In the genomic region with DNA sequence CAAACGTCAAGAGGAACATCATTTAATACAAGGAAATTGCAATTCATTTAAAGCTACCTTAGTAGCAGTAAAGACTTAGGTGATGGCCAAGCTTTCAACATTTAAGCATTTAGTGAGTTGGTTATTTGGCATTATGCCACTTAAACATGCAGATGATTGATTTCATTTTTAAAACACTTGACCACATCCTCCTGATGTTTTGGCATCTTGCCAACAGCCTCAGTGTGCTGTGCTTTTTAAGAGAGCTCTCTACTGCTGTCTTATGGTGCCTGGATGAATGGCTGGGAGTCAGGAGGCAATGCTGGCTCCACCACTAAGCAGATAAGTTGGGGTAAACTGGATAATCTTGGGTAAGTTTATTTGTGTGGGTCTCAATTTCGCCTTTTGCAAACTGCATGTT, we compare ENCODE assay signal across 1 cellular context.
A peak's percentile ranks its signal among the peaks of the same experiment; 100 is the strongest.
TF ChIP-seq lines count a peak whose summit lies in the region.

No MANE protein-coding gene starts in this region.

TF ChIP-seq in SK-N-SH, 30 proteins besides CTCF, POLR2A, EP300 and RAD21 (continued from another document):
- no peak for TF ChIP-seq RXRA (IDR thresholded peaks at IDR 0.05; ENCODE audit: borderline replicate concordance, low read depth)
- TF ChIP-seq FOSL2 (IDR thresholded peaks at IDR 0.05; ENCODE audit: borderline replicate concordance, low read depth): no peak
- TF ChIP-seq GABPA (IDR thresholded peaks at IDR 0.05; ENCODE audit: low read depth): no peak
- TF ChIP-seq, protein P1, sequence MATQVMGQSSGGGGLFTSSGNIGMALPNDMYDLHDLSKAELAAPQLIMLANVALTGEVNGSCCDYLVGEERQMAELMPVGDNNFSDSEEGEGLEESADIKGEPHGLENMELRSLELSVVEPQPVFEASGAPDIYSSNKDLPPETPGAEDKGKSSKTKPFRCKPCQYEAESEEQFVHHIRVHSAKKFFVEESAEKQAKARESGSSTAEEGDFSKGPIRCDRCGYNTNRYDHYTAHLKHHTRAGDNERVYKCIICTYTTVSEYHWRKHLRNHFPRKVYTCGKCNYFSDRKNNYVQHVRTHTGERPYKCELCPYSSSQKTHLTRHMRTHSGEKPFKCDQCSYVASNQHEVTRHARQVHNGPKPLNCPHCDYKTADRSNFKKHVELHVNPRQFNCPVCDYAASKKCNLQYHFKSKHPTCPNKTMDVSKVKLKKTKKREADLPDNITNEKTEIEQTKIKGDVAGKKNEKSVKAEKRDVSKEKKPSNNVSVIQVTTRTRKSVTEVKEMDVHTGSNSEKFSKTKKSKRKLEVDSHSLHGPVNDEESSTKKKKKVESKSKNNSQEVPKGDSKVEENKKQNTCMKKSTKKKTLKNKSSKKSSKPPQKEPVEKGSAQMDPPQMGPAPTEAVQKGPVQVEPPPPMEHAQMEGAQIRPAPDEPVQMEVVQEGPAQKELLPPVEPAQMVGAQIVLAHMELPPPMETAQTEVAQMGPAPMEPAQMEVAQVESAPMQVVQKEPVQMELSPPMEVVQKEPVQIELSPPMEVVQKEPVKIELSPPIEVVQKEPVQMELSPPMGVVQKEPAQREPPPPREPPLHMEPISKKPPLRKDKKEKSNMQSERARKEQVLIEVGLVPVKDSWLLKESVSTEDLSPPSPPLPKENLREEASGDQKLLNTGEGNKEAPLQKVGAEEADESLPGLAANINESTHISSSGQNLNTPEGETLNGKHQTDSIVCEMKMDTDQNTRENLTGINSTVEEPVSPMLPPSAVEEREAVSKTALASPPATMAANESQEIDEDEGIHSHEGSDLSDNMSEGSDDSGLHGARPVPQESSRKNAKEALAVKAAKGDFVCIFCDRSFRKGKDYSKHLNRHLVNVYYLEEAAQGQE (IDR thresholded peaks at IDR 0.05; ENCODE audit: low read depth, low read length): no peak
- peak; percentile 52; the same call in 1 of the 2 replicates for TF ChIP-seq POLR2AphosphoS5 (IDR thresholded peaks at IDR 0.05; ENCODE audit: low read depth, low read length)
- TF ChIP-seq NRF1 (IDR thresholded peaks at IDR 0.05; ENCODE audit: low read depth, low read length): no peak
- TF ChIP-seq TAF1 (IDR thresholded peaks at IDR 0.05; ENCODE audit: borderline replicate concordance, low read depth, low read length): no peak
- no peak for TF ChIP-seq MXI1 (IDR thresholded peaks at IDR 0.05; ENCODE audit: low read depth, low read length)
- TF ChIP-seq SIN3A (IDR thresholded peaks at IDR 0.05; ENCODE audit: borderline replicate concordance, low read depth, low read length): 0 out of 2 replicates have a peak, but pooled peaks have one; percentile 49
- no peak for TF ChIP-seq EZH2phosphoT487 (IDR thresholded peaks at IDR 0.05; ENCODE audit: borderline replicate concordance, low read depth)
- TF ChIP-seq, protein P2, sequence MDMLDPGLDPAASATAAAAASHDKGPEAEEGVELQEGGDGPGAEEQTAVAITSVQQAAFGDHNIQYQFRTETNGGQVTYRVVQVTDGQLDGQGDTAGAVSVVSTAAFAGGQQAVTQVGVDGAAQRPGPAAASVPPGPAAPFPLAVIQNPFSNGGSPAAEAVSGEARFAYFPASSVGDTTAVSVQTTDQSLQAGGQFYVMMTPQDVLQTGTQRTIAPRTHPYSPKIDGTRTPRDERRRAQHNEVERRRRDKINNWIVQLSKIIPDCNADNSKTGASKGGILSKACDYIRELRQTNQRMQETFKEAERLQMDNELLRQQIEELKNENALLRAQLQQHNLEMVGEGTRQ (IDR thresholded peaks at IDR 0.05; ENCODE audit: borderline replicate concordance, low read depth, low read length): no peak
- TF ChIP-seq NFIC (IDR thresholded peaks at IDR 0.05; ENCODE audit: borderline replicate concordance): peak; percentile 99
